In genomic region chr4:101597204-101597603, GRCh38 we compare ENCODE assay signal across 9 cellular contexts.
DNase-seq lines count a peak whose midpoint lies in the region; ATAC-seq and TF ChIP-seq lines count a peak whose summit lies in the region.
"Had no signal": no experiment of that assay in that cellular context is flagged by ENCODE, and none has a peak within 500 bp of the region (broad histone marks: within the 10 kb centered on the region; RNA-seq: fewer than 3 reads in every experiment).

No MANE protein-coding gene starts in this region.

- H2BK20ac ChIP-seq in IMR-90 (ENCODE audit: low read depth, low read length): no peak overlapping the region

- POLR2A ChIA-PET in A673 (lab: Charles Lee; ENCODE audit: low non-redundant PET): no interaction called here
- POLR2A ChIA-PET in IMR-90 (lab: Charles Lee; ENCODE audit: unreplicated experiment): no interaction called here

- DNase-seq in A673 (ENCODE audit: low spot score): peak; percentile 5
- DNase-seq in IMR-90: no peak
- DNase-seq in astrocyte of the spinal cord (ENCODE audit: low read depth, low spot score): no peak
- DNase-seq in NCI-H1417 treated with DMSO at 0.1 percent for 48 hours (lab: John Stamatoyannopoulos, UW): no peak
- no peak for DNase-seq in 8988T
- DNase-seq in GDM1 (lab: John Stamatoyannopoulos, UW): no peak
- DNase-seq: NK-92 treated with Interleukin-12 subunit alpha and Interleukin-12 subunit beta, amount 100 ng/mL, for 24 hours had no signal

- no peak overlapping the region for H3K9ac ChIP-seq in IMR-90 (ENCODE audit: low read depth, low read length)

- H3K36me3 ChIP-seq in A673 (ENCODE audit: insufficient read depth, low read length, poor library complexity, severe bottlenecking) (no peaks in the 10 kb centered on the region), IMR-90 (ENCODE audit: control insufficient read depth, insufficient read depth, low read length) (no peaks in the 10 kb centered on the region)

- no peak overlapping the region for H3K4me3 ChIP-seq in A673 (ENCODE audit: low read depth, low read length, poor library complexity, severe bottlenecking)
- no peak overlapping the region for H3K4me3 ChIP-seq in IMR-90 (ENCODE audit: insufficient read depth, low read depth, low read length)
- H3K4me3 ChIP-seq in astrocyte of the spinal cord (ENCODE audit: low read depth, low read length): no peak overlapping the region

- no peak overlapping the region for H2BK5ac ChIP-seq in IMR-90 (ENCODE audit: low read depth, low read length, poor library complexity, severe bottlenecking)

- CTCF ChIA-PET in A673 (lab: Charles Lee) (no interaction called here), IMR-90 (lab: Yijun Ruan, JAX) (interaction anchor here (0.6 kb wide), 1 partner anchor 660 kb away, joined by 4 read pairs; no protein-coding TSS in a partner anchor)

- no peak overlapping the region for H3K23ac ChIP-seq in IMR-90 (ENCODE audit: low read depth, low read length)

- H3K18ac ChIP-seq in IMR-90 (ENCODE audit: low read depth, low read length): no peak overlapping the region

- dilution Hi-C loops in IMR-90 (cut with HindIII; ENCODE audit: low sequenced_read_pairs, unreplicated experiment): no loop called here

- no peaks in the 10 kb centered on the region for H4K20me1 ChIP-seq in IMR-90 (ENCODE audit: insufficient read depth, low read length)

- no peak overlapping the region for H3K4me2 ChIP-seq in IMR-90 (ENCODE audit: low read depth, low read length)

- peak; percentile 34; the same call in 1 of the 2 replicates for TF ChIP-seq CTCF in A673 (conservative IDR thresholded peaks at IDR 0.05; ENCODE audit: low read depth, low read length)
- TF ChIP-seq CTCF in IMR-90 (conservative IDR thresholded peaks at IDR 0.05; ENCODE audit: low read depth, low read length): peak; percentile 21; the same call in 1 of the 2 replicates
- peak; percentile 17 for TF ChIP-seq CTCF in astrocyte of the spinal cord (IDR thresholded peaks at IDR 0.05; ENCODE audit: low read depth, low read length)

- ATAC-seq in GM18511 (IDR thresholded peaks at IDR 0.05; ENCODE audit: unreplicated experiment) (peak; percentile 56), IMR-90 (ENCODE audit: low read depth) (no peak), HG02938 (IDR thresholded peaks at IDR 0.05; ENCODE audit: unreplicated experiment) (no peak)

- in situ Hi-C loops in IMR-90 (cut with MboI; ENCODE audit: low sequenced_read_pairs): no loop called here
- in situ Hi-C loops in astrocyte of the spinal cord (cut with HindIII; ENCODE audit: low sequenced_read_pairs): no loop called here

- no peak overlapping the region for H4K91ac ChIP-seq in IMR-90 (ENCODE audit: insufficient read depth, low read depth, low read length)

- H2AK5ac ChIP-seq in IMR-90 (ENCODE audit: low read depth, low read length): no peak overlapping the region

- H3K79me1 ChIP-seq in IMR-90 (ENCODE audit: low read depth in 1 of 2, low read length in 2 of 2): no peaks in the 10 kb centered on the region

- TF ChIP-seq RAD21 in IMR-90 (IDR thresholded peaks at IDR 0.05; ENCODE audit: low read length): no peak

- no peak overlapping the region for H2BK15ac ChIP-seq in IMR-90 (ENCODE audit: low read depth, low read length)

- H2BK120ac ChIP-seq in IMR-90 (ENCODE audit: low read depth, low read length): no peak overlapping the region

- no peak overlapping the region for H2AFZ ChIP-seq in IMR-90 (replicated peaks; ENCODE audit: low read length, poor library complexity)

- H4K5ac ChIP-seq in IMR-90 (ENCODE audit: low read depth, low read length): no peak overlapping the region

- H2AK9ac ChIP-seq in IMR-90 (replicated peaks; ENCODE audit: low read depth, low read length, poor library complexity): no peak overlapping the region

- intact Hi-C loops in A673 (cut with micrococcal nuclease; ENCODE audit: unreplicated experiment) (no loop called here), IMR-90 (cut with micrococcal nuclease) (loop anchor here (5.0 kb wide), 1 partner anchor 250 kb away; the partner anchor contains the start of gene PPP3CA)

- whole genome bisulfite sequencing in IMR-90 (ENCODE audit: extremely low coverage in 2 of 2, insufficient read length in 1 of 2), 2 experiments: no CpG with 5 or more reads among the region's 2 CpGs

- H3K56ac ChIP-seq in IMR-90 (ENCODE audit: extremely low read depth, insufficient read depth, low read length): no peak overlapping the region

- H3K27ac ChIP-seq in A673 (ENCODE audit: low read depth, low read length, poor library complexity, severe bottlenecking): no peak overlapping the region
- H3K27ac ChIP-seq in IMR-90 (ENCODE audit: insufficient read depth, low read length): no peak overlapping the region

- no peaks in the 10 kb centered on the region for H3K9me1 ChIP-seq in IMR-90 (ENCODE audit: insufficient read depth, low read length)

- no peak overlapping the region for H4K8ac ChIP-seq in IMR-90 (ENCODE audit: low read depth in 2 of 2, low read length in 2 of 2)

- no peak for TF ChIP-seq POLR2A in IMR-90 (IDR thresholded peaks at IDR 0.05; ENCODE audit: low read depth, low read length)

- no peaks in the 10 kb centered on the region for H3K27me3 ChIP-seq in A673 (replicated peaks; ENCODE audit: insufficient read depth, low read depth, low read length, poor library complexity)
- no peaks in the 10 kb centered on the region for H3K27me3 ChIP-seq in IMR-90 (ENCODE audit: control insufficient read depth, insufficient read depth, low read length)

- H3K4me1 ChIP-seq in A673 (ENCODE audit: insufficient read depth, low read length, poor library complexity, severe bottlenecking): no peaks in the 10 kb centered on the region
- H3K4me1 ChIP-seq in IMR-90 (ENCODE audit: control insufficient read depth, insufficient read depth, low read length): no peaks in the 10 kb centered on the region

- H3K4ac ChIP-seq in IMR-90 (ENCODE audit: low read depth, low read length): no peak overlapping the region

- H3K14ac ChIP-seq in IMR-90 (replicated peaks; ENCODE audit: low read depth, low read length): no peak overlapping the region

- H3K9me3 ChIP-seq in A673 (ENCODE audit: low read depth, low read length, poor library complexity, severe bottlenecking) (no peaks in the 10 kb centered on the region), IMR-90 (ENCODE audit: control insufficient read depth, insufficient read depth, low read length) (no peaks in the 10 kb centered on the region)

- BruUV-seq in A673 (replicated peaks; lab: Mats Ljungman, UMichigan) (no TSS peak), IMR-90 (replicated peaks; lab: Mats Ljungman, UMichigan) (no TSS peak)

TF ChIP-seq in IMR-90, 13 proteins besides CTCF, POLR2A, EP300 and RAD21:
- no peak for TF ChIP-seq NFE2L2 (IDR thresholded peaks at IDR 0.05; ENCODE audit: low read depth, low read length)
- TF ChIP-seq MAZ (IDR thresholded peaks at IDR 0.05; ENCODE audit: borderline replicate concordance, low read depth, low read length): no peak
- TF ChIP-seq, protein P1, sequence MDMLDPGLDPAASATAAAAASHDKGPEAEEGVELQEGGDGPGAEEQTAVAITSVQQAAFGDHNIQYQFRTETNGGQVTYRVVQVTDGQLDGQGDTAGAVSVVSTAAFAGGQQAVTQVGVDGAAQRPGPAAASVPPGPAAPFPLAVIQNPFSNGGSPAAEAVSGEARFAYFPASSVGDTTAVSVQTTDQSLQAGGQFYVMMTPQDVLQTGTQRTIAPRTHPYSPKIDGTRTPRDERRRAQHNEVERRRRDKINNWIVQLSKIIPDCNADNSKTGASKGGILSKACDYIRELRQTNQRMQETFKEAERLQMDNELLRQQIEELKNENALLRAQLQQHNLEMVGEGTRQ (IDR thresholded peaks at IDR 0.05; ENCODE audit: low read depth, low read length): no peak
- no peak for TF ChIP-seq CHD1 (IDR thresholded peaks at IDR 0.05; ENCODE audit: low read depth, low read length)
- no peak for TF ChIP-seq FOS (IDR thresholded peaks at IDR 0.05; ENCODE audit: low read depth, low read length)
- no peak for TF ChIP-seq RCOR1 (IDR thresholded peaks at IDR 0.05; ENCODE audit: insufficient replicate concordance, low read length)
- TF ChIP-seq CEBPB (IDR thresholded peaks at IDR 0.05; ENCODE audit: low read depth, low read length): no peak
